Comparison of ENCODE assay signal across 1 cellular context in genomic region chr9:35909687-35910612, GRCh38.
TF ChIP-seq lines count a peak whose summit lies in the region.

No MANE protein-coding gene starts in this region.

TF ChIP-seq in GM23338, 12 proteins besides CTCF, POLR2A, EP300 and RAD21 (continued from another document):
- TF ChIP-seq ZNF462 (CRISPR knock-in tag; IDR thresholded peaks at IDR 0.05) = no peak
- no peak for TF ChIP-seq ZNF114 (CRISPR knock-in tag; IDR thresholded peaks at IDR 0.05)
- TF ChIP-seq STAT1 (IDR thresholded peaks at IDR 0.05; ENCODE audit: unreplicated experiment) = no peak
- no peak for TF ChIP-seq EZH2phosphoT487 (IDR thresholded peaks at IDR 0.05; ENCODE audit: unreplicated experiment)
- TF ChIP-seq POLR2AphosphoS5 (IDR thresholded peaks at IDR 0.05; ENCODE audit: low read depth) = no peak
- no peak for TF ChIP-seq ZNF331 (CRISPR knock-in tag; IDR thresholded peaks at IDR 0.05; ENCODE audit: low read depth)
- TF ChIP-seq, protein P1, sequence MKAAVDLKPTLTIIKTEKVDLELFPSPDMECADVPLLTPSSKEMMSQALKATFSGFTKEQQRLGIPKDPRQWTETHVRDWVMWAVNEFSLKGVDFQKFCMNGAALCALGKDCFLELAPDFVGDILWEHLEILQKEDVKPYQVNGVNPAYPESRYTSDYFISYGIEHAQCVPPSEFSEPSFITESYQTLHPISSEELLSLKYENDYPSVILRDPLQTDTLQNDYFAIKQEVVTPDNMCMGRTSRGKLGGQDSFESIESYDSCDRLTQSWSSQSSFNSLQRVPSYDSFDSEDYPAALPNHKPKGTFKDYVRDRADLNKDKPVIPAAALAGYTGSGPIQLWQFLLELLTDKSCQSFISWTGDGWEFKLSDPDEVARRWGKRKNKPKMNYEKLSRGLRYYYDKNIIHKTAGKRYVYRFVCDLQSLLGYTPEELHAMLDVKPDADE (IDR thresholded peaks at IDR 0.05) = no peak
- TF ChIP-seq CREB1 (CRISPR knock-in tag; IDR thresholded peaks at IDR 0.05; ENCODE audit: low read depth) = no peak
- no peak for TF ChIP-seq REST (IDR thresholded peaks at IDR 0.05; ENCODE audit: unreplicated experiment)
- no peak for TF ChIP-seq EZH2 (IDR thresholded peaks at IDR 0.05; ENCODE audit: low read depth, unreplicated experiment)
